ENCODE assay signal across 9 cellular contexts in genomic region chr9:121367651-121368510, GRCh38. TPM values are rescaled to one million over a fixed set of nuclear protein-coding genes. Genes with fewer than 3 reads are reported as not detected.
DNase-seq lines count a peak whose midpoint lies in the region; ATAC-seq and TF ChIP-seq lines count a peak whose summit lies in the region.
"Had no signal": no experiment of that assay in that cellular context is flagged by ENCODE, and none has a peak within 500 bp of the region (broad histone marks: within the 10 kb centered on the region; RNA-seq: fewer than 3 reads in every experiment).

No MANE protein-coding gene starts in this region.

- H3K4me1 Mint-ChIP-seq in activated CD8-positive, alpha-beta memory T cell treated with anti-CD3 and anti-CD28 coated beads, Interleukin-2, amount 10 ng/mL, durations not matched to agents 7 days and 5 days: peaks cover 69% of the 10 kb centered on the region
- H3K4me1 Mint-ChIP-seq in activated naive CD8-positive, alpha-beta T cell treated with anti-CD3 and anti-CD28 coated beads, Interleukin-2, amount 50 U/mL, for 24 hours: peaks cover 67% of the 10 kb centered on the region

- no peak for ATAC-seq in activated CD8-positive, alpha-beta memory T cell treated with anti-CD3 and anti-CD28 coated beads, Interleukin-2, amount 10 ng/mL, durations not matched to agents 7 days and 5 days
- ATAC-seq in activated naive CD8-positive, alpha-beta T cell treated with anti-CD3 and anti-CD28 coated beads, Interleukin-2, amount 50 U/mL, for 24 hours: no peak
- ATAC-seq in left lobe of liver: peak; percentile 7
- ATAC-seq in GM18861 (IDR thresholded peaks at IDR 0.05; ENCODE audit: unreplicated experiment): no peak
- ATAC-seq in GM18858 (IDR thresholded peaks at IDR 0.05; ENCODE audit: unreplicated experiment): no peak

- H3K27me3 Mint-ChIP-seq in activated CD8-positive, alpha-beta memory T cell treated with anti-CD3 and anti-CD28 coated beads, Interleukin-2, amount 10 ng/mL, durations not matched to agents 7 days and 5 days: no peaks in the 10 kb centered on the region
- no peaks in the 10 kb centered on the region for H3K27me3 Mint-ChIP-seq in activated naive CD8-positive, alpha-beta T cell treated with anti-CD3 and anti-CD28 coated beads, Interleukin-2, amount 50 U/mL, for 24 hours

- CTCF ChIA-PET in activated CD8-positive, alpha-beta memory T cell treated with anti-CD3 and anti-CD28 coated beads, Interleukin-2, amount 10 ng/mL, durations not matched to agents 7 days and 5 days (lab: Charles Lee): interaction anchor here (1.4 to 6.5 kb wide), 3 partner anchors 29 to 48 kb away, joined by 4 to 49 read pairs (median 5); no protein-coding TSS in a partner anchor

- H3K4me1 ChIP-seq in testis: peaks cover 24% of the 10 kb centered on the region

- TF ChIP-seq CTCF in testis (IDR thresholded peaks at IDR 0.05): no peak

- no peaks in the 10 kb centered on the region for H3K9me3 Mint-ChIP-seq in activated CD8-positive, alpha-beta memory T cell treated with anti-CD3 and anti-CD28 coated beads, Interleukin-2, amount 10 ng/mL, durations not matched to agents 7 days and 5 days (ENCODE audit: low read depth)
- peaks cover 5% of the 10 kb centered on the region for H3K9me3 Mint-ChIP-seq in activated naive CD8-positive, alpha-beta T cell treated with anti-CD3 and anti-CD28 coated beads, Interleukin-2, amount 50 U/mL, for 24 hours

- no peaks in the 10 kb centered on the region for H3K27me3 ChIP-seq in testis

- no peak for TF ChIP-seq POLR2A in testis (IDR thresholded peaks at IDR 0.05)

- H3K4me3 Mint-ChIP-seq in activated CD8-positive, alpha-beta memory T cell treated with anti-CD3 and anti-CD28 coated beads, Interleukin-2, amount 10 ng/mL, durations not matched to agents 7 days and 5 days: peak overlapping the region; percentile 79
- H3K4me3 Mint-ChIP-seq in activated naive CD8-positive, alpha-beta T cell treated with anti-CD3 and anti-CD28 coated beads, Interleukin-2, amount 50 U/mL, for 24 hours: peak overlapping the region; percentile 86

- peak overlapping the region in 1 of 2 donors; percentile 78 for H3K4me3 ChIP-seq in testis

- H3K9me3 ChIP-seq in testis: no peaks in the 10 kb centered on the region

- H3K27ac Mint-ChIP-seq in activated CD8-positive, alpha-beta memory T cell treated with anti-CD3 and anti-CD28 coated beads, Interleukin-2, amount 10 ng/mL, durations not matched to agents 7 days and 5 days: peak overlapping the region; percentile 84
- peak overlapping the region; percentile 34 for H3K27ac Mint-ChIP-seq in activated naive CD8-positive, alpha-beta T cell treated with anti-CD3 and anti-CD28 coated beads, Interleukin-2, amount 50 U/mL, for 24 hours

- intact Hi-C loops in testis (cut with DNase I; ENCODE audit: low total_unique reads): no loop called here

- peak overlapping the region; percentile 65 to 96 for H3K27ac ChIP-seq in testis

- WGBS in testis, 2 donors: 47 to 61% methylated on average over 4 of the region's 4 CpGs

- H3K36me3 ChIP-seq in testis (ENCODE audit: low read depth, missing control alignments): no peaks in the 10 kb centered on the region

- DNase-seq in activated CD8-positive, alpha-beta memory T cell treated with anti-CD3 and anti-CD28 coated beads, Interleukin-2, amount 10 ng/mL, durations not matched to agents 7 days and 5 days: no peak
- DNase-seq in activated CD8-positive, alpha-beta memory T cell treated with anti-CD3 and anti-CD28 coated beads, Interleukin-2, amount 50 U/mL, for 48 hours: no peak
- no peak for DNase-seq in activated naive CD8-positive, alpha-beta T cell treated with anti-CD3 and anti-CD28 coated beads, Interleukin-2, amount 50 U/mL, for 24 hours
- DNase-seq in left lobe of liver (ENCODE audit: low spot score) (no peak), testis (no peak), GM19238 (ENCODE audit: insufficient read length, low spot score) (no peak)
- DNase-seq: COR-L47 had no signal

- peaks cover 30% of the 10 kb centered on the region for H3K36me3 Mint-ChIP-seq in activated CD8-positive, alpha-beta memory T cell treated with anti-CD3 and anti-CD28 coated beads, Interleukin-2, amount 10 ng/mL, durations not matched to agents 7 days and 5 days
- peaks cover 6% of the 10 kb centered on the region for H3K36me3 Mint-ChIP-seq in activated naive CD8-positive, alpha-beta T cell treated with anti-CD3 and anti-CD28 coated beads, Interleukin-2, amount 50 U/mL, for 24 hours (ENCODE audit: low read depth)

RNA-seq across cellular contexts. Expression of gene STOM, which starts 2.2 kb away (rescaled TPM):
- 100 to 1,000 TPM in 1 of 2 experiments, 10 to 100 TPM in 1; 93.1 to 131 TPM for total RNA-seq in activated CD8-positive, alpha-beta memory T cell treated with anti-CD3 and anti-CD28 coated beads, Interleukin-2, amount 10 ng/mL, durations not matched to agents 7 days and 5 days
- total RNA-seq in left lobe of liver: 217 TPM
- 10 to 100 TPM; 49.7 to 53.6 TPM for total RNA-seq in testis
- polyA plus RNA-seq in testis (ENCODE audit: insufficient read depth, low read depth, low replicate concordance): 82.3 TPM
